13 cellular contexts compared by ENCODE assay signal in genomic region chr10:13877154-13877909, GRCh38.
DNase-seq lines count a peak whose midpoint lies in the region; TF ChIP-seq lines count a peak whose summit lies in the region.
"Had no signal": no experiment of that assay in that cellular context is flagged by ENCODE, and none has a peak within 500 bp of the region (broad histone marks: within the 10 kb centered on the region; RNA-seq: fewer than 3 reads in every experiment).

No MANE protein-coding gene starts in this region.

- no peaks in the 10 kb centered on the region for H3K9me2 ChIP-seq in OCI-LY7 (ENCODE audit: insufficient read depth, low read length)

- intact Hi-C loops in breast epithelium (cut with DNase I; ENCODE audit: low total_unique reads) = no loop called here
- intact Hi-C loops in MCF 10A (cut with micrococcal nuclease) = no loop called here
- intact Hi-C loops in OCI-LY7 (cut with micrococcal nuclease; ENCODE audit: unreplicated experiment) = loop anchor here (10.0 kb wide), 1 partner anchor 93 kb away; no protein-coding TSS in a partner anchor

- no peaks in the 10 kb centered on the region for H3K27me3 ChIP-seq in breast epithelium
- H3K27me3 ChIP-seq in cardiac muscle cell = no peaks in the 10 kb centered on the region
- H3K27me3 ChIP-seq in muscle layer of colon (ENCODE audit: control insufficient read depth in 1 of 2, insufficient read depth in 2 of 2, low read length in 2 of 2) = no peaks in the 10 kb centered on the region
- H3K27me3 ChIP-seq in neural progenitor cell = no peaks in the 10 kb centered on the region

- H3K4me1 ChIP-seq in breast epithelium (no peaks in the 10 kb centered on the region), cardiac muscle cell (ENCODE audit: low read depth) (peaks cover 14% of the 10 kb centered on the region), muscle layer of colon (ENCODE audit: insufficient read depth, low read length) (peaks cover 16% of the 10 kb centered on the region), OCI-LY7 (ENCODE audit: insufficient read depth, low read length, poor library complexity, severe bottlenecking) (peaks cover 15% of the 10 kb centered on the region), neural progenitor cell (peaks cover 12% of the 10 kb centered on the region)

- H3K36me3 ChIP-seq in breast epithelium (no peaks in the 10 kb centered on the region), cardiac muscle cell (no peaks in the 10 kb centered on the region), muscle layer of colon (ENCODE audit: insufficient read depth, low read length) (no peaks in the 10 kb centered on the region), OCI-LY7 (ENCODE audit: insufficient read depth, low read length) (no peaks in the 10 kb centered on the region), neural progenitor cell (no peaks in the 10 kb centered on the region)

- POLR2A ChIA-PET in MCF 10A (lab: Yijun Ruan, JAX) (no interaction called here), OCI-LY7 (lab: Charles Lee) (interaction anchor here (0.6 to 0.9 kb wide), 2 partner anchors 45 to 1251 kb away, joined by 3 to 4 read pairs; no protein-coding TSS in a partner anchor)

- no peak for TF ChIP-seq POLR2A in breast epithelium (IDR thresholded peaks at IDR 0.05)

- H3K9me3 ChIP-seq in breast epithelium (no peaks in the 10 kb centered on the region), cardiac muscle cell (ENCODE audit: low read depth) (no peaks in the 10 kb centered on the region), muscle layer of colon (ENCODE audit: low read length) (no peaks in the 10 kb centered on the region), OCI-LY7 (ENCODE audit: low read length) (no peaks in the 10 kb centered on the region), neural progenitor cell (ENCODE audit: low read depth) (no peaks in the 10 kb centered on the region)

- H3F3A ChIP-seq in neural progenitor cell (ENCODE audit: low read depth) = peaks cover 13% of the 10 kb centered on the region

- BruUV-seq in MCF 10A (replicated peaks; lab: Mats Ljungman, UMichigan) (no TSS peak), OCI-LY7 (replicated peaks; lab: Mats Ljungman, UMichigan) (no TSS peak)

- H3K27me3 Mint-ChIP-seq in MCF 10A (ENCODE audit: insufficient read depth, unreplicated experiment) (no peaks in the 10 kb centered on the region), neural progenitor cell (ENCODE audit: insufficient read depth, low read depth) (no peaks in the 10 kb centered on the region)
- H3K27me3 Mint-ChIP-seq: stimulated activated memory B cell treated with anti-CD40 and anti-IgM and Interleukin-4, amounts not matched to agents 10 μg/mL and 1 μg/mL and 100 μg/mL, for 72 hours had no signal

- H3K4me1 Mint-ChIP-seq in MCF 10A (ENCODE audit: insufficient read depth, unreplicated experiment) (peaks cover 5% of the 10 kb centered on the region), neural progenitor cell (peaks cover 11% of the 10 kb centered on the region)

- H3K36me3 Mint-ChIP-seq in MCF 10A (ENCODE audit: insufficient read depth, unreplicated experiment) (no peaks in the 10 kb centered on the region), neural progenitor cell (peaks cover 6% of the 10 kb centered on the region)
- H3K36me3 Mint-ChIP-seq: activated naive CD8-positive, alpha-beta T cell treated with anti-CD3 and anti-CD28 coated beads, Interleukin-2, amount 10 ng/mL, durations not matched to agents 7 days and 5 days; stimulated activated memory B cell treated with anti-CD40 and anti-IgM and Interleukin-4, amounts not matched to agents 10 μg/mL and 1 μg/mL and 100 μg/mL, for 72 hours had no signal

- H3K9ac ChIP-seq in muscle layer of colon (ENCODE audit: low read length) (no peak overlapping the region), neural progenitor cell (no peak overlapping the region)

- H3K4me3 ChIP-seq in breast epithelium (no peak overlapping the region), cardiac muscle cell (no peak overlapping the region), muscle layer of colon (ENCODE audit: low read depth in 1 of 2, low read length in 2 of 2) (no peak overlapping the region), OCI-LY7 (ENCODE audit: low read depth, low read length, poor library complexity, severe bottlenecking) (no peak overlapping the region), neural progenitor cell (no peak overlapping the region)

- H3K27ac ChIP-seq in breast epithelium (peak overlapping the region; percentile 39 to 78), cardiac muscle cell (peak overlapping the region; percentile 73), muscle layer of colon (ENCODE audit: low read depth, low read length) (peak overlapping the region; percentile 5), OCI-LY7 (ENCODE audit: low read depth, low read length, poor library complexity, severe bottlenecking) (no peak overlapping the region), neural progenitor cell (no peak overlapping the region)
- H3K27ac ChIP-seq: 22Rv1 had no signal

- CTCF ChIA-PET in MCF 10A (lab: Yijun Ruan, JAX) (interaction anchor here (1.0 kb wide), 1 partner anchor 216 kb away, joined by 4 read pairs; no protein-coding TSS in a partner anchor), OCI-LY7 (lab: Charles Lee; ENCODE audit: unreplicated experiment) (no interaction called here)

- H3K9me3 Mint-ChIP-seq in MCF 10A (ENCODE audit: unreplicated experiment) (no peaks in the 10 kb centered on the region), neural progenitor cell (no peaks in the 10 kb centered on the region)
- H3K9me3 Mint-ChIP-seq: activated naive CD8-positive, alpha-beta T cell treated with anti-CD3 and anti-CD28 coated beads, Interleukin-2, amount 10 ng/mL, durations not matched to agents 7 days and 5 days; effector memory CD8-positive, alpha-beta T cell; stimulated activated memory B cell treated with anti-CD40 and anti-IgM and Interleukin-4, amounts not matched to agents 10 μg/mL and 1 μg/mL and 100 μg/mL, for 72 hours had no signal

- H2AFZ ChIP-seq in OCI-LY7 (ENCODE audit: low read length) = no peak overlapping the region
- no peak overlapping the region for H2AFZ ChIP-seq in neural progenitor cell (replicated peaks)

- H3K79me2 ChIP-seq in OCI-LY7 (ENCODE audit: insufficient read depth, low read depth, low read length) = no peaks in the 10 kb centered on the region
- peaks cover 91% of the 10 kb centered on the region for H3K79me2 ChIP-seq in neural progenitor cell (ENCODE audit: low read depth)

- TF ChIP-seq CTCF in breast epithelium (IDR thresholded peaks at IDR 0.05) (no peak), MCF 10A (IDR thresholded peaks at IDR 0.05; ENCODE audit: unreplicated experiment) (no peak), cardiac muscle cell (IDR thresholded peaks at IDR 0.05; ENCODE audit: low read depth, low read length) (no peak), OCI-LY7 (conservative IDR thresholded peaks at IDR 0.05; ENCODE audit: low read length) (no peak), neural progenitor cell (IDR thresholded peaks at IDR 0.05) (no peak)

- H4K20me1 ChIP-seq in OCI-LY7 (ENCODE audit: insufficient read depth, low read length) (no peaks in the 10 kb centered on the region), neural progenitor cell (ENCODE audit: low read depth) (peaks cover 3% of the 10 kb centered on the region)

- DNase-seq in breast epithelium (ENCODE audit: low spot score in 2 of 2) = peak in 1 of 2 donors; percentile 32
- no peak for DNase-seq in MCF 10A (ENCODE audit: unreplicated experiment)
- peak in 1 of 2 donors; percentile 55 for DNase-seq in cardiac muscle cell (ENCODE audit: low read depth in 1 of 2, low spot score in 1 of 2)
- no peak for DNase-seq in effector CD4-positive, alpha-beta T cell
- no peak for DNase-seq in OCI-LY7 (ENCODE audit: low spot score)
- no peak for DNase-seq in NCI-H2081 treated with DMSO at 0.1 percent for 48 hours (lab: John Stamatoyannopoulos, UW)
- no peak for DNase-seq in neural progenitor cell (ENCODE audit: low spot score)
- DNase-seq: activated naive CD8-positive, alpha-beta T cell treated with anti-CD3 and anti-CD28 coated beads, Interleukin-2, amount 10 ng/mL, durations not matched to agents 7 days and 5 days; effector memory CD8-positive, alpha-beta T cell; PC-3 had no signal

- H3K27ac Mint-ChIP-seq in MCF 10A (ENCODE audit: low read depth, unreplicated experiment) = no peak overlapping the region
- H3K27ac Mint-ChIP-seq in neural progenitor cell = no peak overlapping the region
- H3K27ac Mint-ChIP-seq: activated naive CD8-positive, alpha-beta T cell treated with anti-CD3 and anti-CD28 coated beads, Interleukin-2, amount 10 ng/mL, durations not matched to agents 7 days and 5 days; effector memory CD8-positive, alpha-beta T cell; stimulated activated memory B cell treated with anti-CD40 and anti-IgM and Interleukin-4, amounts not matched to agents 10 μg/mL and 1 μg/mL and 100 μg/mL, for 72 hours had no signal

- H3K4me2 ChIP-seq in OCI-LY7 (ENCODE audit: low read length) (no peak overlapping the region), neural progenitor cell (no peak overlapping the region)

- H3K4me3 Mint-ChIP-seq in MCF 10A (ENCODE audit: unreplicated experiment) (no peak overlapping the region), neural progenitor cell (no peak overlapping the region)
- H3K4me3 Mint-ChIP-seq: activated naive CD8-positive, alpha-beta T cell treated with anti-CD3 and anti-CD28 coated beads, Interleukin-2, amount 10 ng/mL, durations not matched to agents 7 days and 5 days; effector memory CD8-positive, alpha-beta T cell; stimulated activated memory B cell treated with anti-CD40 and anti-IgM and Interleukin-4, amounts not matched to agents 10 μg/mL and 1 μg/mL and 100 μg/mL, for 72 hours had no signal

Comparison
In these comparisons a context has a peak if more than half of its experiments do, and no peak if none do; other contexts are left out.
1. H3K27ac ChIP-seq: peak in breast epithelium (2 of 2), cardiac muscle cell (single experiment) and muscle layer of colon (single experiment); none in OCI-LY7 (single experiment) and neural progenitor cell (single experiment).